Comparison of ENCODE assay signal across 1 cellular context in the genomic region with DNA sequence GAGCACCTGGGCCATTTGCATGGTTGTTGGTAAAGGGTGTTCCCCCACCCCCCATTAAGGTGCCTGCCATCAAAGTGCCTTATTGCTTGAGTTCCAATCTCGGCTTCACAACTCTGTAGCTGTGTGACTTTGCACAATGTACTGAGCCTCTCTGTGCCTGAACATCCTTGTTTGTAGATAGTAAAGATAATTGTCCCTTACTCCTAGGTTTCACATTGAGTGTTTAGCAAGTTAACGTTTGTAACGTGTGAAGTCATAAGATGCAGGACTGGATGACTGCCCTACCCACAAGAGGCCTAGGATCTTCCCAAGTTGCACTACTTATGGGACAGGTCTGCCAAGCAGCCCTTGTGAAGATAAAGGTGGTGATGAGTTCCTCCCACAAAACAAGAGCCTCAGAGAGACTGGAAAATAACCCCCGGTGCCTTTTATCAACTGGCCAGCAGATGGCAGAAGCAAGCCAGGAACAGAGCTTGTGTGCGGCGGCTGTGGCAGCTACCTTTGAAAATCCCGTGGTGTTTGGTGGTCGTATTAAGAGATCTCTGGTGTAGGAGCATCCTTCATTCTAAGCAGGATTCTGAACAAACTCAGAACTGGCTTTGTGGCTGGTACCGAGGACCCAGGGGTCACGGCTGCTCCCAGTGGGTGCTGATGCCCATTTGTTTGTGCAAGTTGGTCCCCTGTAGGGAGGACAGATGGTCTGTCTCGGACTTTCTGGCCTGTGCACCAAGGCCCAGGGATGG.
TF ChIP-seq lines count a peak whose summit lies in the region.

No MANE protein-coding gene starts in this region.

TF ChIP-seq in HEK293, 187 proteins besides CTCF, POLR2A, EP300 and RAD21 (continued from another document):
- TF ChIP-seq ZNF266 (tag by site-specific recombination; IDR thresholded peaks at IDR 0.05; ENCODE audit: low read depth), result no peak
- TF ChIP-seq ZIC2 (tag by site-specific recombination; IDR thresholded peaks at IDR 0.05), result peak; percentile 37
- no peak for TF ChIP-seq ZNF501 (tag by site-specific recombination; IDR thresholded peaks at IDR 0.05)
- no peak for TF ChIP-seq ZNF10 (tag by site-specific recombination; IDR thresholded peaks at IDR 0.05)
- no peak for TF ChIP-seq SP2 (tag by site-specific recombination; IDR thresholded peaks at IDR 0.05)
- TF ChIP-seq ZNF600 (tag by site-specific recombination; IDR thresholded peaks at IDR 0.05), result 0 out of 2 replicates have a peak, but pooled peaks have one; percentile 30
- TF ChIP-seq ZNF654 (tag by site-specific recombination; IDR thresholded peaks at IDR 0.05; ENCODE audit: low read depth), result peak; percentile 96
- TF ChIP-seq, protein P1, sequence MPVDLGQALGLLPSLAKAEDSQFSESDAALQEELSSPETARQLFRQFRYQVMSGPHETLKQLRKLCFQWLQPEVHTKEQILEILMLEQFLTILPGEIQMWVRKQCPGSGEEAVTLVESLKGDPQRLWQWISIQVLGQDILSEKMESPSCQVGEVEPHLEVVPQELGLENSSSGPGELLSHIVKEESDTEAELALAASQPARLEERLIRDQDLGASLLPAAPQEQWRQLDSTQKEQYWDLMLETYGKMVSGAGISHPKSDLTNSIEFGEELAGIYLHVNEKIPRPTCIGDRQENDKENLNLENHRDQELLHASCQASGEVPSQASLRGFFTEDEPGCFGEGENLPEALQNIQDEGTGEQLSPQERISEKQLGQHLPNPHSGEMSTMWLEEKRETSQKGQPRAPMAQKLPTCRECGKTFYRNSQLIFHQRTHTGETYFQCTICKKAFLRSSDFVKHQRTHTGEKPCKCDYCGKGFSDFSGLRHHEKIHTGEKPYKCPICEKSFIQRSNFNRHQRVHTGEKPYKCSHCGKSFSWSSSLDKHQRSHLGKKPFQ (tag by site-specific recombination; IDR thresholded peaks at IDR 0.05), result no peak
- TF ChIP-seq, protein P2, sequence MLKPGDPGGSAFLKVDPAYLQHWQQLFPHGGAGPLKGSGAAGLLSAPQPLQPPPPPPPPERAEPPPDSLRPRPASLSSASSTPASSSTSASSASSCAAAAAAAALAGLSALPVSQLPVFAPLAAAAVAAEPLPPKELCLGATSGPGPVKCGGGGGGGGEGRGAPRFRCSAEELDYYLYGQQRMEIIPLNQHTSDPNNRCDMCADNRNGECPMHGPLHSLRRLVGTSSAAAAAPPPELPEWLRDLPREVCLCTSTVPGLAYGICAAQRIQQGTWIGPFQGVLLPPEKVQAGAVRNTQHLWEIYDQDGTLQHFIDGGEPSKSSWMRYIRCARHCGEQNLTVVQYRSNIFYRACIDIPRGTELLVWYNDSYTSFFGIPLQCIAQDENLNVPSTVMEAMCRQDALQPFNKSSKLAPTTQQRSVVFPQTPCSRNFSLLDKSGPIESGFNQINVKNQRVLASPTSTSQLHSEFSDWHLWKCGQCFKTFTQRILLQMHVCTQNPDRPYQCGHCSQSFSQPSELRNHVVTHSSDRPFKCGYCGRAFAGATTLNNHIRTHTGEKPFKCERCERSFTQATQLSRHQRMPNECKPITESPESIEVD (tag by site-specific recombination; IDR thresholded peaks at IDR 0.05), result no peak
- TF ChIP-seq BCL11B (tag by site-specific recombination; IDR thresholded peaks at IDR 0.05; ENCODE audit: low read depth), result no peak
- TF ChIP-seq, protein P3, sequence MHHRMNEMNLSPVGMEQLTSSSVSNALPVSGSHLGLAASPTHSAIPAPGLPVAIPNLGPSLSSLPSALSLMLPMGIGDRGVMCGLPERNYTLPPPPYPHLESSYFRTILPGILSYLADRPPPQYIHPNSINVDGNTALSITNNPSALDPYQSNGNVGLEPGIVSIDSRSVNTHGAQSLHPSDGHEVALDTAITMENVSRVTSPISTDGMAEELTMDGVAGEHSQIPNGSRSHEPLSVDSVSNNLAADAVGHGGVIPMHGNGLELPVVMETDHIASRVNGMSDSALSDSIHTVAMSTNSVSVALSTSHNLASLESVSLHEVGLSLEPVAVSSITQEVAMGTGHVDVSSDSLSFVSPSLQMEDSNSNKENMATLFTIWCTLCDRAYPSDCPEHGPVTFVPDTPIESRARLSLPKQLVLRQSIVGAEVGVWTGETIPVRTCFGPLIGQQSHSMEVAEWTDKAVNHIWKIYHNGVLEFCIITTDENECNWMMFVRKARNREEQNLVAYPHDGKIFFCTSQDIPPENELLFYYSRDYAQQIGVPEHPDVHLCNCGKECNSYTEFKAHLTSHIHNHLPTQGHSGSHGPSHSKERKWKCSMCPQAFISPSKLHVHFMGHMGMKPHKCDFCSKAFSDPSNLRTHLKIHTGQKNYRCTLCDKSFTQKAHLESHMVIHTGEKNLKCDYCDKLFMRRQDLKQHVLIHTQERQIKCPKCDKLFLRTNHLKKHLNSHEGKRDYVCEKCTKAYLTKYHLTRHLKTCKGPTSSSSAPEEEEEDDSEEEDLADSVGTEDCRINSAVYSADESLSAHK (tag by site-specific recombination; IDR thresholded peaks at IDR 0.05), result no peak
- no peak for TF ChIP-seq KLF1 (tag by site-specific recombination; IDR thresholded peaks at IDR 0.05)
- TF ChIP-seq ZNF366 (tag by site-specific recombination; conservative IDR thresholded peaks at IDR 0.05), result no peak
- no peak for TF ChIP-seq TCF7L2 (IDR thresholded peaks at IDR 0.05; ENCODE audit: borderline replicate concordance, low read depth, low read length)
- TF ChIP-seq ZNF121 (tag by site-specific recombination; IDR thresholded peaks at IDR 0.05), result no peak
- TF ChIP-seq ZFP37 (tag by site-specific recombination; IDR thresholded peaks at IDR 0.05), result no peak
